ENCODE assay signal across 8 cellular contexts in the genomic region with DNA sequence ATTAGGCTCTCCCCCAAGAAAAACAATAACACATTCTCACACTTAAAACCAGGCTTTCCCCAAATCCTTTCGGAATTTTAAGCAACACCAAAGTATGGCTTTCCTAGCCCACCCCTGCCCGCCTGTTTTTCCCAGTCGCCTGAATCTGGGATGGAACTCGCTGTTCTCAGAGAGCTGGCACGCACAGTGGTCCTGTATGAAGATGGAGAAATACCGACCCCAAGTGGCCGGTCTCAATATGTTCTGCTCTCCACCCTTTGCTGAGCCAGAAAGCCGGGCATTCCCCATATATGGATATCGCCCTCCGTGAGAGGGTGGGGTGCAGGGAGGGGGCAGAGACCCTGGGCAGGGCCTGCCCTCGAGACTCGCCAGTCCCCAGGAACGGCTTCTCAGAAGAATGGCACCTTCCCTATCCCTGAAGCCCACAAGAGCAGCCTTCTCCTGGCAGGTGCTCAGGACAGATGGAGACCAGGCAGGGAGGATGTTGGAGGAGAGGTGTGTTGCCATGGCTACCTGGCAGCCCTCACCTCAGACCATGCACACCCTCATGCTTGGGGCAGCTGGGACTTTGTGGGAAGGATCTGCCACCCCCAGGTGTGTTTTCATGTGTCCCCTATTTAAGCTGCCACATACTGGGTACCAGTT. TPM values are rescaled to one million over a fixed set of nuclear protein-coding genes. Genes with fewer than 3 reads are reported as not detected.
DNase-seq lines count a peak whose midpoint lies in the region; ATAC-seq, FAIRE-seq and TF ChIP-seq lines count a peak whose summit lies in the region.

No MANE protein-coding gene starts in this region.

- ATAC-seq in left lung (peak; percentile 14), thoracic aorta (ENCODE audit: insufficient number of reproducible peaks, low FRiP score, low read depth) (no peak), GM18498 (IDR thresholded peaks at IDR 0.05; ENCODE audit: unreplicated experiment) (no peak), GM21723 (IDR thresholded peaks at IDR 0.05; ENCODE audit: unreplicated experiment) (no peak)

- no peak for DNase-seq in D721Med (ENCODE audit: insufficient read length, low spot score)
- peak in 45 of 76 experiments; percentile 3 to 61 (median 33) for DNase-seq in HUDEP-2 (lab: John Stamatoyannopoulos, UW; ENCODE audit: unreplicated experiment in 76 of 76)
- DNase-seq in RPMI8226: peak; percentile 33
- DNase-seq in coronary artery (ENCODE audit: low spot score): no peak
- peak in 1 of 2 donors; percentile 55 for DNase-seq in left lung
- no peak for DNase-seq in thoracic aorta (ENCODE audit: low spot score)

- TF ChIP-seq CTCF in D721Med (IDR thresholded peaks at IDR 0.05; ENCODE audit: insufficient read depth, missing control alignments) (peak; percentile 68), coronary artery (IDR thresholded peaks at IDR 0.05) (peak; percentile 54), left lung (IDR thresholded peaks at IDR 0.05) (peak; percentile 42 to 50), thoracic aorta (IDR thresholded peaks at IDR 0.05) (peak; percentile 75)

- peaks cover 3 to 17% of the 10 kb centered on the region in 2 donors for H3K4me1 ChIP-seq in left lung
- peaks cover 0 to 24% of the 10 kb centered on the region in 2 donors for H3K4me1 ChIP-seq in thoracic aorta (ENCODE audit: control insufficient read depth in 1 of 2, low read depth in 2 of 2)

- peak overlapping the region; percentile 37 to 41 for H3K27ac ChIP-seq in coronary artery
- no peak overlapping the region for H3K27ac ChIP-seq in left lung
- peak overlapping the region; percentile 10 to 15 for H3K27ac ChIP-seq in thoracic aorta

- H3K27me3 ChIP-seq in left lung: no peaks in the 10 kb centered on the region
- no peaks in the 10 kb centered on the region for H3K27me3 ChIP-seq in thoracic aorta (replicated peaks; ENCODE audit: insufficient read depth)

- intact Hi-C loops in left lung (cut with DNase I): loop anchor here (10.0 kb wide), 2 partner anchors 91 to 221 kb away; a partner anchor contains a TSS

- H3K9me3 ChIP-seq in left lung: no peaks in the 10 kb centered on the region
- no peaks in the 10 kb centered on the region for H3K9me3 ChIP-seq in thoracic aorta

- no peak for FAIRE-seq in D721Med (lab: Jason Lieb, UNC)

- H3K36me3 ChIP-seq in left lung: no peaks in the 10 kb centered on the region
- no peaks in the 10 kb centered on the region for H3K36me3 ChIP-seq in thoracic aorta

- H3K4me3 ChIP-seq in coronary artery: no peak overlapping the region
- no peak overlapping the region for H3K4me3 ChIP-seq in left lung
- no peak overlapping the region for H3K4me3 ChIP-seq in thoracic aorta

RNA-seq across cellular contexts. Expression of a gene that starts 3.4 kb away (rescaled TPM):
- total RNA-seq in left lung (under 1 TPM; 0.31 to 0.55 TPM), thoracic aorta (under 1 TPM in 1 of 2 donors, not detected in 1; 0.27 TPM)

RNA-seq across cellular contexts. Expression of a gene that starts 37.9 kb away (rescaled TPM):
- total RNA-seq in left lung (10 to 100 TPM; 52.4 to 67.9 TPM), thoracic aorta (1 to 10 TPM; 4.7 to 9.9 TPM)

Comparison
In these comparisons a context has a peak if more than half of its experiments do, and no peak if none do; other contexts are left out.
1. DNase-seq: peak in HUDEP-2 (45 of 76) and RPMI8226 (single experiment); none in D721Med (single experiment), coronary artery (single experiment) and thoracic aorta (single experiment).
2. H3K27ac ChIP-seq: peak in coronary artery (2 of 2) and thoracic aorta (2 of 2); none in left lung (0 of 2).
3. RNA of a gene that starts 37.9 kb away (total RNA-seq): 52.4 to 67.9 TPM in left lung; 4.7 to 9.9 TPM in thoracic aorta; every median in the first group is over 4 times any median in the second.
4. Peak in every context shown above with its lines, with median percentiles within 50 percentile points of each other: CTCF ChIP-seq.